ENCODE assay signal across 9 cellular contexts in the genomic region with DNA sequence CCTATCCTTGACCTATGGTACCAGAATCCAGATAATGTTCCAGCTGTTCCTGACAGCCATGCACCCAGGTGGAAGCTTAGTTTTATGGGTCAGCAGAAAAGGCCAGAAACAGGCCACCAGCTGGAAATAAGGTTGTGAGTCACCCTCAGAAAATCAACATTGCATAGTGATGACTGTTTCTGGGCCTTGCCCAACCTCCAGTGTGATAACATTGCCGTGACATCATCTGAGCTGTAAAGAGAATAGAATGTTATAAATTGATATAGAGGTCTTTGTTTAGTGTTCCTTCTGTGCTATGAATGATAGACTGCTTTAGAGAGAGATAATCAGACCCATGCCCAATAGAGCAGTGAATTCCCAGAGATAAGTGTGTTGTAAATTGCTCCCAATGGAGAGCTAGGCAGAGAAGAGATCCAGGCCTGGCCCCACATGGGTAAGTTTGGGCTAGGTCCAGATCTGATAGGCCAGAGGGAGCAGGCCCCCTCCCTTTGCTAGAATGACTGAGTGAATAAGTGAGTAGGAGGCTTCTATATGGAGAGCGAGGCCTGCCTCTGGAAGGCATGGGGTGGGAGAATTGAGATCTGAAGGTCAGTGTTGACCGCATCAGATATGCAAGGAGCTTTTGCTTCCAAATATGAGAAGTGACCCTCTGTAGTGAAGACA. TPM values are rescaled to one million over a fixed set of nuclear protein-coding genes. Genes with fewer than 3 reads are reported as not detected.
DNase-seq lines count a peak whose midpoint lies in the region; ATAC-seq and TF ChIP-seq lines count a peak whose summit lies in the region.
"Had no signal": no experiment of that assay in that cellular context is flagged by ENCODE, and none has a peak within 500 bp of the region (broad histone marks: within the 10 kb centered on the region; RNA-seq: fewer than 3 reads in every experiment).

No MANE protein-coding gene starts in this region.

- DNase-seq in Calu3 = peak; percentile 51
- peak; percentile 98 for DNase-seq in OCI-M2 (lab: John Stamatoyannopoulos, UW; ENCODE audit: unreplicated experiment)
- peak; percentile 90 for DNase-seq in esophagus muscularis mucosa (ENCODE audit: extremely low spot score)
- peak; percentile 92 for DNase-seq in osteoblast (ENCODE audit: insufficient read length, low spot score, missing footprints)
- no peak for DNase-seq in activated naive CD4-positive, alpha-beta T cell treated with anti-CD3 and anti-CD28 coated beads, Interleukin-2, amount 10 ng/mL, durations not matched to agents 7 days and 5 days
- DNase-seq: NCI-H345 had no signal

- H3K27ac ChIP-seq in esophagus muscularis mucosa (replicated peaks in 1 of 4) (peak overlapping the region; percentile 26 to 58 (median 46)), osteoblast (ENCODE audit: low read depth, low read length) (peak overlapping the region; percentile 46)

- H3K27me3 ChIP-seq in esophagus muscularis mucosa (no peaks in the 10 kb centered on the region), osteoblast (ENCODE audit: insufficient read depth, low read length) (peaks cover 4% of the 10 kb centered on the region)

- H3K36me3 ChIP-seq in esophagus muscularis mucosa (peaks cover 0 to 9% (median 0%) of the 10 kb centered on the region in 4 donors), osteoblast (ENCODE audit: insufficient read depth, low read length) (no peaks in the 10 kb centered on the region)

- no peaks in the 10 kb centered on the region for H4K20me1 ChIP-seq in osteoblast (ENCODE audit: insufficient read depth, low read length)

- ATAC-seq in GM19328 (IDR thresholded peaks at IDR 0.05; ENCODE audit: unreplicated experiment) (no peak), HG03460 (IDR thresholded peaks at IDR 0.05; ENCODE audit: unreplicated experiment) (no peak), GM19324 (IDR thresholded peaks at IDR 0.05; ENCODE audit: low FRiP score, unreplicated experiment) (no peak)

- CTCF ChIA-PET in Calu3 (lab: Charles Lee) = interaction anchor here (1.3 kb wide), 1 partner anchor 138 kb away, joined by 4 read pairs; no protein-coding TSS in a partner anchor
- CTCF ChIA-PET in activated naive CD4-positive, alpha-beta T cell treated with anti-CD3 and anti-CD28 coated beads, Interleukin-2, amount 10 ng/mL, durations not matched to agents 7 days and 5 days (lab: Charles Lee) = no interaction called here

- H2AFZ ChIP-seq in osteoblast (ENCODE audit: low read length) = peak overlapping the region; percentile 25

- H3K4me1 ChIP-seq in esophagus muscularis mucosa = peaks cover 9 to 14% (median 12%) of the 10 kb centered on the region in 4 donors
- H3K4me1 ChIP-seq in osteoblast (ENCODE audit: insufficient read depth, low read length) = peaks cover 15% of the 10 kb centered on the region

- H3K4me1 Mint-ChIP-seq in Calu3 (ENCODE audit: low read depth, unreplicated experiment) = peaks cover 23% of the 10 kb centered on the region
- no peaks in the 10 kb centered on the region for H3K4me1 Mint-ChIP-seq in activated naive CD4-positive, alpha-beta T cell treated with anti-CD3 and anti-CD28 coated beads, Interleukin-2, amount 10 ng/mL, durations not matched to agents 7 days and 5 days

- H3K9me3 ChIP-seq in esophagus muscularis mucosa (no peaks in the 10 kb centered on the region), osteoblast (ENCODE audit: low read depth, low read length) (no peaks in the 10 kb centered on the region)

- H3K36me3 Mint-ChIP-seq in Calu3 (ENCODE audit: insufficient read depth, unreplicated experiment) = peaks cover 5% of the 10 kb centered on the region
- H3K36me3 Mint-ChIP-seq in activated naive CD4-positive, alpha-beta T cell treated with anti-CD3 and anti-CD28 coated beads, Interleukin-2, amount 10 ng/mL, durations not matched to agents 7 days and 5 days = no peaks in the 10 kb centered on the region

- no peaks in the 10 kb centered on the region for H3K79me2 ChIP-seq in osteoblast (ENCODE audit: insufficient read depth, low read length)

- no peaks in the 10 kb centered on the region for H3K9me3 Mint-ChIP-seq in Calu3 (ENCODE audit: low read depth, unreplicated experiment)
- H3K9me3 Mint-ChIP-seq in activated naive CD4-positive, alpha-beta T cell treated with anti-CD3 and anti-CD28 coated beads, Interleukin-2, amount 10 ng/mL, durations not matched to agents 7 days and 5 days = no peaks in the 10 kb centered on the region

- BruUV-seq in Calu3 (replicated peaks; lab: Mats Ljungman, UMichigan) = no TSS peak

- H3K4me2 ChIP-seq in osteoblast (ENCODE audit: insufficient read depth, low read length) = peak overlapping the region; percentile 51

- no peak for TF ChIP-seq POLR2A in esophagus muscularis mucosa (IDR thresholded peaks at IDR 0.05; ENCODE audit: low read depth)

- peaks cover 19% of the 10 kb centered on the region for H3K27me3 Mint-ChIP-seq in Calu3 (ENCODE audit: unreplicated experiment)
- peaks cover 17% of the 10 kb centered on the region for H3K27me3 Mint-ChIP-seq in activated naive CD4-positive, alpha-beta T cell treated with anti-CD3 and anti-CD28 coated beads, Interleukin-2, amount 10 ng/mL, durations not matched to agents 7 days and 5 days

- H3K4me3 ChIP-seq in esophagus muscularis mucosa (no peak overlapping the region), osteoblast (ENCODE audit: insufficient read depth, low read length) (no peak overlapping the region)

- H3K27ac Mint-ChIP-seq in Calu3 (ENCODE audit: unreplicated experiment) = peak overlapping the region; percentile 81
- no peak overlapping the region for H3K27ac Mint-ChIP-seq in activated naive CD4-positive, alpha-beta T cell treated with anti-CD3 and anti-CD28 coated beads, Interleukin-2, amount 10 ng/mL, durations not matched to agents 7 days and 5 days

- TF ChIP-seq EP300 in esophagus muscularis mucosa (IDR thresholded peaks at IDR 0.05) = no peak

- no peak for TF ChIP-seq CTCF in Calu3 (IDR thresholded peaks at IDR 0.05; ENCODE audit: unreplicated experiment)
- no peak for TF ChIP-seq CTCF in esophagus muscularis mucosa (IDR thresholded peaks at IDR 0.05)
- TF ChIP-seq CTCF in osteoblast (IDR thresholded peaks at IDR 0.05; ENCODE audit: extremely low read depth, low read depth, low read length) = no peak

- H3K4me3 Mint-ChIP-seq in Calu3 (ENCODE audit: low read depth, unreplicated experiment) = no peak overlapping the region
- no peak overlapping the region for H3K4me3 Mint-ChIP-seq in activated naive CD4-positive, alpha-beta T cell treated with anti-CD3 and anti-CD28 coated beads, Interleukin-2, amount 10 ng/mL, durations not matched to agents 7 days and 5 days

- WGBS in esophagus muscularis mucosa = 66% methylated on average over 3 of the region's 3 CpGs

- intact Hi-C loops in Calu3 (cut with micrococcal nuclease; ENCODE audit: unreplicated experiment) = no loop called here
- intact Hi-C loops in esophagus muscularis mucosa (cut with DNase I) = loop anchor here (2.0 to 10.0 kb wide), 2 partner anchors 14 to 914 kb away; a partner anchor contains a TSS

RNA-seq across cellular contexts. Expression of a gene that starts 14.2 kb away (rescaled TPM):
- total RNA-seq in Calu3 (2022) (28.1 and 34.2 TPM in 2 replicates), esophagus muscularis mucosa (10 to 100 TPM; 49.7 to 76.1 (median 63.7) TPM), osteoblast (52.1 and 61.9 TPM in 2 replicates)

RNA-seq across cellular contexts. Expression of a gene that starts 46.0 kb away (rescaled TPM):
- total RNA-seq in Calu3 (2022) = 7.0 and 10.1 TPM in 2 replicates
- total RNA-seq in esophagus muscularis mucosa = 10 to 100 TPM in 1 of 4 donors, 1 to 10 TPM in 3; 5.8 to 10.2 (median 6.6) TPM
- total RNA-seq in osteoblast = 11.6 and 12.4 TPM in 2 replicates
